In the genomic region with DNA sequence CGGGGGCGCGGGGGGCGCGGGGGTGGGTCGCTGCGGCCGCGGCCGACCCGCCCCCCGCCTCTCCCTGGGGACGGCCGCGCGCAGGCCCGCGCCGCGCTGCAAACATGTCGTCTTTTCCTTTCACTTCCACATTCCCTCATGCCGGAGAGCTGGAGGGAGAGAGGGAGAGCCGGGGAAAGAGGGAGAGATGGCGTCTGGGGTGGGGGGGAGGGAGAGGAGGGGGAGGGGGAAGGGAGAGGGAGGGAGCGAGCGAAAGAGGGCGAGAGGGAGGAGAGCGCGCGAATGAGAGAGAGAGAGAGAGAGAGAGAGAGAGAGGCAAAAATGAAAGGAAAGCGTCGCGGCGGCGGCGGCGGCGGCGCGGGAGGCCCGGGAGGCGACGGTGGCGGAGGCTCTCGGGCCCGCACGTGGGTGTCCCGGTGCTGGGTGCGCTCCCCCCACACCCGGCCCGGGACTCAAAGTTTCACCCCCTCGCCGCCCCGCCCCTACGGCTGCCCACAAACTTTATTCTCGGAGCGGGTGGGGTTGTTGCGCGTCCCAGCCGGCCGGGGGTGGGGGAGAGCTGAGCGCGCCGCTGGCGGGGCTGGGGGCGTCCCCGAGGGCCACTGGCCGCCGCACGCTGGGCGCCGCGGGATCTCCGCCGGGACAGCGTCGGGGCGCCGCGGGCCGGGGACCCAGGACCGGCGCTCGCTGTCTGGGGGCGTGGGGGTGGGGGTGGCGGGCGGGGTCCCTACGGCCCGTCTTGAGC, we compare ENCODE assay signal across 7 cellular contexts. TPM values are rescaled to one million over a fixed set of nuclear protein-coding genes. Genes with fewer than 3 reads are reported as not detected.
A peak's percentile ranks its signal among the peaks of the same experiment; 100 is the strongest.
DNase-seq lines count a peak whose midpoint lies in the region; ATAC-seq, FAIRE-seq and TF ChIP-seq lines count a peak whose summit lies in the region.

No MANE protein-coding gene starts in this region.

- TF ChIP-seq CTCF in GM13977 (IDR thresholded peaks at IDR 0.05; ENCODE audit: extremely low read depth, insufficient read depth, missing control alignments) (no peak), pancreas (IDR thresholded peaks at IDR 0.05) (no peak)

- no peaks in the 10 kb centered on the region for H3K36me3 ChIP-seq in pancreas

- H3K27ac Mint-ChIP-seq in activated naive CD4-positive, alpha-beta T cell treated with anti-CD3 and anti-CD28 coated beads, Interleukin-2, amount 50 U/mL, for 72 hours: peak overlapping the region; percentile 94 to 97

- peak overlapping the region; percentile 74 to 93 (median 90) for H3K27ac ChIP-seq in pancreas

- DNase-seq in GM13977 (ENCODE audit: low spot score): peak; percentile 90
- DNase-seq in SK-N-DZ (ENCODE audit: low spot score): peak; percentile 54
- peak; percentile 47 to 82 for DNase-seq in activated naive CD4-positive, alpha-beta T cell treated with anti-CD3 and anti-CD28 coated beads, Interleukin-2, amount 50 U/mL, for 72 hours (ENCODE audit: low spot score in 2 of 2)
- DNase-seq in head of caudate nucleus: peak in 38 of 42 donors; percentile 34 to 80 (median 63)
- peak; percentile 64 to 81 (median 73) for DNase-seq in pancreas
- DNase-seq in urothelium cell line (ENCODE audit: low spot score): peak; percentile 74

- ATAC-seq in HG03175 (IDR thresholded peaks at IDR 0.05; ENCODE audit: unreplicated experiment) (peak; percentile 40), pancreas (peak in 2 of 4 donors; percentile 2 to 10)
- ATAC-seq in activated naive CD4-positive, alpha-beta T cell treated with anti-CD3 and anti-CD28 coated beads, Interleukin-2, amount 50 U/mL, for 72 hours: peak; percentile 44 to 49

- peaks cover 21 to 47% (median 34%) of the 10 kb centered on the region in 3 donors for H3K4me1 ChIP-seq in pancreas

- H3K4me3 ChIP-seq in pancreas: peak overlapping the region; percentile 55 to 83 (median 76)

- H3K27me3 ChIP-seq in pancreas: no peaks in the 10 kb centered on the region

- FAIRE-seq in pancreas (lab: Jason Lieb, UNC) (no peak), urothelium cell line (lab: Jason Lieb, UNC) (no peak)

- H3K36me3 Mint-ChIP-seq in activated naive CD4-positive, alpha-beta T cell treated with anti-CD3 and anti-CD28 coated beads, Interleukin-2, amount 50 U/mL, for 72 hours: peaks cover 0 to 12% of the 10 kb centered on the region in 2 donors

- 0% methylated on average over 19 to 85 of the region's 89 CpGs for WGBS in pancreas, 2 donors

- in situ Hi-C loops in GM13977 (cut with MboI; ENCODE audit: low pct_unique_long_range_greater_than_20kb, low sequenced_read_pairs, unreplicated experiment): no loop called here

- no peaks in the 10 kb centered on the region for H3K9me3 Mint-ChIP-seq in activated naive CD4-positive, alpha-beta T cell treated with anti-CD3 and anti-CD28 coated beads, Interleukin-2, amount 50 U/mL, for 72 hours

- intact Hi-C loops in head of caudate nucleus (cut with DNase I): loop anchor here (10.0 kb wide), 2 partner anchors 63 to 107 kb away; partner anchors contain the start of gene AP3S2
- intact Hi-C loops in pancreas (cut with DNase I): no loop called here

- H3K9me3 ChIP-seq in pancreas: no peaks in the 10 kb centered on the region

RNA-seq across cellular contexts. Expression of gene ZNF710, which starts 0.7 kb away (rescaled TPM):
- 8.8 and 10.0 TPM in 2 replicates for polyA plus RNA-seq in SK-N-DZ (2014; cell fraction: cytosol; rRNA removed)
- 6.7 and 7.4 TPM in 2 replicates for polyA plus RNA-seq in SK-N-DZ (2014; cell fraction: nucleus; rRNA removed)
- 10 to 100 TPM; 13.2 to 28.1 TPM for total RNA-seq in activated naive CD4-positive, alpha-beta T cell treated with anti-CD3 and anti-CD28 coated beads, Interleukin-2, amount 50 U/mL, for 72 hours
- total RNA-seq in pancreas: 100 to 1,000 TPM in 1 of 6 donors, 10 to 100 TPM in 5; 31.9 to 298 (median 36.4) TPM
- polyA plus RNA-seq in pancreas: 100 to 1,000 TPM in 1 of 2 donors, 10 to 100 TPM in 1; 69.2 to 128 TPM
